Comparison of ENCODE assay signal across 1 cellular context in the genomic region with DNA sequence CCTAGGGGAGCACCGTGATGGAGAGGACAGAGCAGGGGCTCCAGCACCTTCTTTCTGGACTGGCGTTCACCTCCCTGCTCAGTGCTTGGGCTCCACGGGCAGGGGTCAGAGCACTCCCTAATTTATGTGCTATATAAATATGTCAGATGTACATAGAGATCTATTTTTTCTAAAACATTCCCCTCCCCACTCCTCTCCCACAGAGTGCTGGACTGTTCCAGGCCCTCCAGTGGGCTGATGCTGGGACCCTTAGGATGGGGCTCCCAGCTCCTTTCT.
TF ChIP-seq lines count a peak whose summit lies in the region.

No MANE protein-coding gene starts in this region.

TF ChIP-seq in K562, 482 proteins besides CTCF, POLR2A, EP300 and RAD21:
- TF ChIP-seq, protein P1, sequence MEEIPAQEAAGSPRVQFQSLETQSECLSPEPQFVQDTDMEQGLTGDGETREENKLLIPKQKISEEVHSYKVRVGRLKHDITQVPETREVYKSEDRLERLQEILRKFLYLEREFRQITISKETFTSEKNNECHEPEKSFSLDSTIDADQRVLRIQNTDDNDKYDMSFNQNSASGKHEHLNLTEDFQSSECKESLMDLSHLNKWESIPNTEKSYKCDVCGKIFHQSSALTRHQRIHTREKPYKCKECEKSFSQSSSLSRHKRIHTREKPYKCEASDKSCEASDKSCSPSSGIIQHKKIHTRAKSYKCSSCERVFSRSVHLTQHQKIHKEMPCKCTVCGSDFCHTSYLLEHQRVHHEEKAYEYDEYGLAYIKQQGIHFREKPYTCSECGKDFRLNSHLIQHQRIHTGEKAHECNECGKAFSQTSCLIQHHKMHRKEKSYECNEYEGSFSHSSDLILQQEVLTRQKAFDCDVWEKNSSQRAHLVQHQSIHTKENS (CRISPR knock-in tag; IDR thresholded peaks at IDR 0.05): no peak
- TF ChIP-seq, protein P2, sequence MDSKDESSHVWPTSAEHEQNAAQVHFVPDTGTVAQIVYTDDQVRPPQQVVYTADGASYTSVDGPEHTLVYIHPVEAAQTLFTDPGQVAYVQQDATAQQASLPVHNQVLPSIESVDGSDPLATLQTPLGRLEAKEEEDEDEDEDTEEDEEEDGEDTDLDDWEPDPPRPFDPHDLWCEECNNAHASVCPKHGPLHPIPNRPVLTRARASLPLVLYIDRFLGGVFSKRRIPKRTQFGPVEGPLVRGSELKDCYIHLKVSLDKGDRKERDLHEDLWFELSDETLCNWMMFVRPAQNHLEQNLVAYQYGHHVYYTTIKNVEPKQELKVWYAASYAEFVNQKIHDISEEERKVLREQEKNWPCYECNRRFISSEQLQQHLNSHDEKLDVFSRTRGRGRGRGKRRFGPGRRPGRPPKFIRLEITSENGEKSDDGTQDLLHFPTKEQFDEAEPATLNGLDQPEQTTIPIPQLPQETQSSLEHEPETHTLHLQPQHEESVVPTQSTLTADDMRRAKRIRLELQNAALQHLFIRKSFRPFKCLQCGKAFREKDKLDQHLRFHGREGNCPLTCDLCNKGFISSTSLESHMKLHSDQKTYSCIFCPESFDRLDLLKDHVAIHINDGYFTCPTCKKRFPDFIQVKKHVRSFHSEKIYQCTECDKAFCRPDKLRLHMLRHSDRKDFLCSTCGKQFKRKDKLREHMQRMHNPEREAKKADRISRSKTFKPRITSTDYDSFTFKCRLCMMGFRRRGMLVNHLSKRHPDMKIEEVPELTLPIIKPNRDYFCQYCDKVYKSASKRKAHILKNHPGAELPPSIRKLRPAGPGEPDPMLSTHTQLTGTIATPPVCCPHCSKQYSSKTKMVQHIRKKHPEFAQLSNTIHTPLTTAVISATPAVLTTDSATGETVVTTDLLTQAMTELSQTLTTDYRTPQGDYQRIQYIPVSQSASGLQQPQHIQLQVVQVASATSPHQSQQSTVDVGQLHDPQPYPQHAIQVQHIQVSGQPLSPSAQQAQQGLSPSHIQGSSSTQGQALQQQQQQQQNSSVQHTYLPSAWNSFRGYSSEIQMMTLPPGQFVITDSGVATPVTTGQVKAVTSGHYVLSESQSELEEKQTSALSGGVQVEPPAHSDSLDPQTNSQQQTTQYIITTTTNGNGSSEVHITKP (IDR thresholded peaks at IDR 0.05; ENCODE audit: partially characterized antibody): peak; percentile 31
- TF ChIP-seq TAF1 (IDR thresholded peaks at IDR 0.05; ENCODE audit: control insufficient read depth, extremely low read depth, insufficient read depth, low read length, severe bottlenecking): no peak
TF ChIP-seq in K562: peak in this region for 1.
